In the genomic region with DNA sequence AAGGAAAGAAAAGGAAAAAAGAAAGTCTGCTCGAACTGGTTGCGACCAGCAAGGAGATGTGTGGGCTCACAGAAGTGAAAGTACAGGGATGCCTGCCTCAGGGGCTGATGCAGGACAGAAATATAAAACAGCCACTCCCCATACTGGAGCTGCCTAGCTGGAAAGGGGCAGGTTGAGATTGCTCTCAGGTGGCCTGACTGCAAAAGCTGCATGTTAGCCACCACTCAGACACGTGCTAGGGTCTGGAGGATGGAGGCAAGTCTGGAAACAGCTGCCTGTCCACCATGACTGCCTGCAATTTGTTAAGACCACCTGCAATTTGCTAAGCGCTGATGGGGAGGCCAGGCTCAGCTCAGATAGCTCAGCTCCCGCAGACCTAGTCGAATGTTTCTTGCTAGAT, we compare ENCODE assay signal across 8 cellular contexts.
"Had no signal": no experiment of that assay in that cellular context is flagged by ENCODE, and none has a peak within 500 bp of the region (broad histone marks: within the 10 kb centered on the region; RNA-seq: fewer than 3 reads in every experiment).

No MANE protein-coding gene starts in this region.

- DNase-seq: cerebellar nuclear complex; stimulated activated CD4-positive, alpha-beta T cell treated with anti-CD3 and anti-CD28 coated beads, Interleukin-2, amount 100 ng/mL, for 24 hours; stimulated activated naive CD4-positive, alpha-beta T cell treated with Interleukin-2 at 50 U/mL for 16 hours; T-helper 17 cell; upper lobe of left lung had no signal

- H3K4me3 ChIP-seq: upper lobe of left lung had no signal

- H3K27ac Mint-ChIP-seq: activated naive CD8-positive, alpha-beta T cell; progenitor cell of endocrine pancreas; T-helper 17 cell had no signal

- ATAC-seq: esophagus mucosa, T-helper 17 cell had no signal

- H3K36me3 ChIP-seq: upper lobe of left lung had no signal

- H3K4me1 Mint-ChIP-seq: T-helper 17 cell had no signal

- H3K27ac ChIP-seq: upper lobe of left lung had no signal
